Comparison of ENCODE assay signal across 16 cellular contexts in the genomic region with DNA sequence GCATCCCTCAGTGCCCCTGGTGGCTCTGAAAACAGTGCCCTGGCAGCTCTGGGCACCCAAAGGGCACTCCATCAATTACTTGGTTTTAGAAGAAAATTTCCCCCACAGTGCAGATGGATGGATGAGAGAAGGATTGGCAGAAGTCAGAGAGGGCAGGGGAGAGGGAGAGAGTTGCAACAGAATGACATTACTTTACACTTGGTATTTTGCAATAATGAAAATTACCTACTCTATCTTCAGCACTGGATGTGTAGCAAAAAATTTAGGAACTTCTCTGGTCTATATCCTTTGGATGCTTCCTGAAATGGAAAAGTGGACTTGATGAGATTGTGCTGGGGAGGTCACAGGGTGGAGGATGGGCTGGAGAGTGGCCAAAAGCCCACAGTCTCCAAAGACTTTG.
DNase-seq lines count a peak whose midpoint lies in the region; ATAC-seq and TF ChIP-seq lines count a peak whose summit lies in the region.
"Had no signal": no experiment of that assay in that cellular context is flagged by ENCODE, and none has a peak within 500 bp of the region (broad histone marks: within the 10 kb centered on the region; RNA-seq: fewer than 3 reads in every experiment).

No MANE protein-coding gene starts in this region.

- TF ChIP-seq EP300 in upper lobe of left lung (IDR thresholded peaks at IDR 0.05) = peak in 1 of 4 donors; percentile 6

- TF ChIP-seq POLR2A in upper lobe of left lung (IDR thresholded peaks at IDR 0.05) = no peak

- ATAC-seq in Right ventricle myocardium superior (ENCODE audit: poor library complexity) = no peak
- peak in 1 of 2 donors; percentile 49 for ATAC-seq in upper lobe of left lung (ENCODE audit: low FRiP score in 2 of 2)
- no peak for ATAC-seq in GM18519 (IDR thresholded peaks at IDR 0.05; ENCODE audit: low FRiP score, unreplicated experiment)
- no peak for ATAC-seq in GM18907 (IDR thresholded peaks at IDR 0.05; ENCODE audit: unreplicated experiment)

- H3K9me3 ChIP-seq in left ventricle myocardium inferior (replicated peaks) (no peaks in the 10 kb centered on the region), upper lobe of left lung (no peaks in the 10 kb centered on the region)
- H3K9me3 ChIP-seq: heart right ventricle, right atrium auricular region had no signal

- H3K4me3 ChIP-seq in left ventricle myocardium inferior (no peak overlapping the region), upper lobe of left lung (no peak overlapping the region)
- H3K4me3 ChIP-seq: heart right ventricle, right atrium auricular region had no signal

- H3K9me3 Mint-ChIP-seq in immature natural killer cell = no peaks in the 10 kb centered on the region
- peaks cover 8% of the 10 kb centered on the region for H3K9me3 Mint-ChIP-seq in activated CD4-positive, alpha-beta T cell treated with anti-CD3 and anti-CD28 coated beads, Interleukin-2, amount 10 ng/mL, durations not matched to agents 7 days and 5 days

- H3K4me1 ChIP-seq in left ventricle myocardium inferior = peaks cover 9% of the 10 kb centered on the region
- H3K4me1 ChIP-seq in upper lobe of left lung = peaks cover 7 to 47% (median 12%) of the 10 kb centered on the region in 4 donors

- H3K27me3 Mint-ChIP-seq in immature natural killer cell (ENCODE audit: low read depth in 3 of 3) = peaks cover 3 to 15% (median 4%) of the 10 kb centered on the region in 3 donors
- H3K27me3 Mint-ChIP-seq in activated CD4-positive, alpha-beta T cell treated with anti-CD3 and anti-CD28 coated beads, Interleukin-2, amount 10 ng/mL, durations not matched to agents 7 days and 5 days = no peaks in the 10 kb centered on the region

- peak overlapping the region in 5 of 6 donors; percentile 18 to 72 (median 41) for H3K27ac Mint-ChIP-seq in immature natural killer cell
- H3K27ac Mint-ChIP-seq in activated CD4-positive, alpha-beta T cell treated with anti-CD3 and anti-CD28 coated beads, Interleukin-2, amount 10 ng/mL, durations not matched to agents 7 days and 5 days = no peak overlapping the region

- H3K27ac ChIP-seq in left ventricle myocardium inferior (replicated peaks) (no peak overlapping the region), upper lobe of left lung (peak overlapping the region in 3 of 4 donors; percentile 13 to 58 (median 53))
- H3K27ac ChIP-seq: right atrium auricular region had no signal

- CTCF ChIA-PET in activated CD4-positive, alpha-beta T cell treated with anti-CD3 and anti-CD28 coated beads, Interleukin-2, amount 10 ng/mL, durations not matched to agents 7 days and 5 days (lab: Charles Lee) = interaction anchor here (1.3 kb wide), 1 partner anchor 12 kb away, joined by 5 read pairs; no protein-coding TSS in a partner anchor

- peak; percentile 24 for DNase-seq in Right ventricle myocardium superior
- no peak for DNase-seq in left ventricle myocardium inferior
- peak; percentile 13 for DNase-seq in NOMO-1 treated with dmso at 0.1 percent for 144 hours (lab: John Stamatoyannopoulos, UW; ENCODE audit: unreplicated experiment)
- no peak for DNase-seq in immature natural killer cell
- no peak for DNase-seq in upper lobe of left lung
- DNase-seq in activated CD4-positive, alpha-beta T cell treated with anti-CD3 and anti-CD28 coated beads, Interleukin-2, amount 10 ng/mL, durations not matched to agents 7 days and 5 days = no peak
- DNase-seq: activated CD4-positive, alpha-beta T cell treated with anti-CD3 and anti-CD28 coated beads for 48 hours; COR-L47; heart right ventricle; NCI-H1417; NCI-H510A treated with DMSO at 0.1 percent for 48 hours; nucleus accumbens; stimulated activated CD4-positive, alpha-beta T cell treated with anti-CD3 and anti-CD28 coated beads, Interleukin-15, amount 100 ng/mL, for 24 hours had no signal

- peaks cover 0 to 7% (median 7%) of the 10 kb centered on the region in 3 donors for H3K36me3 Mint-ChIP-seq in immature natural killer cell
- peaks cover 22% of the 10 kb centered on the region for H3K36me3 Mint-ChIP-seq in activated CD4-positive, alpha-beta T cell treated with anti-CD3 and anti-CD28 coated beads, Interleukin-2, amount 10 ng/mL, durations not matched to agents 7 days and 5 days (ENCODE audit: low read depth)

- POLR2A ChIA-PET in activated CD4-positive, alpha-beta T cell treated with anti-CD3 and anti-CD28 coated beads, Interleukin-2, amount 10 ng/mL, durations not matched to agents 7 days and 5 days (lab: Charles Lee) = no interaction called here

- TF ChIP-seq CTCF in left ventricle myocardium inferior (IDR thresholded peaks at IDR 0.05; ENCODE audit: borderline replicate concordance) = no peak
- no peak for TF ChIP-seq CTCF in upper lobe of left lung (IDR thresholded peaks at IDR 0.05)

- H3K4me3 Mint-ChIP-seq in immature natural killer cell = no peak overlapping the region
- no peak overlapping the region for H3K4me3 Mint-ChIP-seq in activated CD4-positive, alpha-beta T cell treated with anti-CD3 and anti-CD28 coated beads, Interleukin-2, amount 10 ng/mL, durations not matched to agents 7 days and 5 days

- peaks cover 71 to 89% of the 10 kb centered on the region in 2 donors for H3K4me1 Mint-ChIP-seq in immature natural killer cell
- peaks cover 25% of the 10 kb centered on the region for H3K4me1 Mint-ChIP-seq in activated CD4-positive, alpha-beta T cell treated with anti-CD3 and anti-CD28 coated beads, Interleukin-2, amount 10 ng/mL, durations not matched to agents 7 days and 5 days

- H3K36me3 ChIP-seq in left ventricle myocardium inferior (no peaks in the 10 kb centered on the region), upper lobe of left lung (peaks cover 0 to 5% (median 0%) of the 10 kb centered on the region in 4 donors)
- H3K36me3 ChIP-seq: right atrium auricular region had no signal

- intact Hi-C loops in Right ventricle myocardium superior (cut with DNase I) (no loop called here), left ventricle myocardium inferior (cut with micrococcal nuclease) (no loop called here)

- H3K27me3 ChIP-seq in left ventricle myocardium inferior (ENCODE audit: low read depth) (no peaks in the 10 kb centered on the region), upper lobe of left lung (no peaks in the 10 kb centered on the region)
- H3K27me3 ChIP-seq: heart right ventricle, right atrium auricular region had no signal

Comparison
In these comparisons a context has a peak if more than half of its experiments do, and no peak if none do; other contexts are left out.
1. DNase-seq: peak in Right ventricle myocardium superior (single experiment) and NOMO-1 treated with dmso at 0.1 percent for 144 hours (single experiment); none in left ventricle myocardium inferior (single experiment), immature natural killer cell (0 of 3), upper lobe of left lung (0 of 2) and activated CD4-positive, alpha-beta T cell treated with anti-CD3 and anti-CD28 coated beads, Interleukin-2, amount 10 ng/mL, durations not matched to agents 7 days and 5 days (single experiment).